19 cellular contexts compared by ENCODE assay signal in genomic region chr1:1074631-1075147, GRCh38. TPM values are rescaled to one million over a fixed set of nuclear protein-coding genes. Genes with fewer than 3 reads are reported as not detected.
DNase-seq lines count a peak whose midpoint lies in the region; ATAC-seq, FAIRE-seq and TF ChIP-seq lines count a peak whose summit lies in the region.
"Had no signal": no experiment of that assay in that cellular context is flagged by ENCODE, and none has a peak within 500 bp of the region (broad histone marks: within the 10 kb centered on the region; RNA-seq: fewer than 3 reads in every experiment).

No MANE protein-coding gene starts in this region.

- H4K20me1 ChIP-seq in K562 (replicated peaks; ENCODE audit: control insufficient read depth, insufficient read depth, low read length), result 0 out of 2 replicates have a peak, but pooled peaks cover 7% of the 10 kb centered on the region

- H3K79me2 ChIP-seq in K562 (ENCODE audit: control insufficient read depth, insufficient read depth, low read length), result no peaks in the 10 kb centered on the region

- H3K27me3 ChIP-seq in right cardiac atrium (ENCODE audit: control insufficient read depth, insufficient read depth) (no peaks in the 10 kb centered on the region), K562 (ENCODE audit: control insufficient read depth in 2 of 2, insufficient read depth in 2 of 2, low read length in 2 of 2) (peaks cover 2 to 14% of the 10 kb centered on the region in 2 experiments; a peak in 2 of 5 replicates), lower lobe of right lung (ENCODE audit: low read depth) (peaks cover 27% of the 10 kb centered on the region)

- no peak overlapping the region for H3K27ac ChIP-seq in right cardiac atrium (ENCODE audit: low read length)
- no peak overlapping the region for H3K27ac ChIP-seq in K562 (ENCODE audit: extremely low read depth, low read depth, low read length)
- no peak overlapping the region for H3K27ac ChIP-seq in lower lobe of right lung

- no peak overlapping the region for H3K4me2 ChIP-seq in K562 (ENCODE audit: insufficient read depth, low read length)

- TF ChIP-seq POLR2A in K562 (conservative IDR thresholded peaks at IDR 0.05), result no peak

- 78% methylated on average over 14 of the region's 14 CpGs for WGBS in right cardiac atrium
- WGBS in K562 (ENCODE audit: insufficient coverage, low coverage, missing lambda C conversion rate), result 41% methylated on average over 14 of the region's 14 CpGs

- no peak for TF ChIP-seq CTCF in K562 (IDR thresholded peaks at IDR 0.05 in 2 of 3, conservative IDR thresholded peaks at IDR 0.05 in 1 of 3; ENCODE audit: insufficient read depth in 2 of 3, low read depth in 1 of 3, low read length in 3 of 3)
- TF ChIP-seq CTCF in lower lobe of right lung (IDR thresholded peaks at IDR 0.05), result no peak

- H3K36me3 ChIP-seq in K562 (ENCODE audit: control insufficient read depth, insufficient read depth, low read length) (no peaks in the 10 kb centered on the region), lower lobe of right lung (no peaks in the 10 kb centered on the region)

- H2AFZ ChIP-seq in K562 (ENCODE audit: low read depth, low read length), result no peak overlapping the region

- no peaks in the 10 kb centered on the region for H3K4me1 ChIP-seq in right cardiac atrium (ENCODE audit: control insufficient read depth, insufficient read depth, low read length)
- H3K4me1 ChIP-seq in K562 (replicated peaks in 1 of 2; ENCODE audit: control insufficient read depth in 2 of 2, insufficient read depth in 2 of 2, low read length in 2 of 2), result peaks cover 13 to 68% of the 10 kb centered on the region in 2 experiments; a peak in 4 of 5 replicates
- peaks cover 5% of the 10 kb centered on the region for H3K4me1 ChIP-seq in lower lobe of right lung

- intact Hi-C loops in right cardiac atrium (cut with DNase I) (no loop called here), left ventricle myocardium superior (cut with micrococcal nuclease) (no loop called here), K562 (cut with micrococcal nuclease) (no loop called here), lower lobe of right lung (cut with DNase I) (no loop called here)

- POLR2A ChIA-PET in K562 (lab: Yijun Ruan, JAX), result interaction anchor here (0.6 to 0.9 kb wide), 3 partner anchors 9 to 17 kb away, joined by 3 read pairs; no protein-coding TSS in a partner anchor

- ATAC-seq in right cardiac atrium (no peak), left ventricle myocardium superior (no peak), K562 (no peak), lower lobe of right lung (no peak), HG03439 (IDR thresholded peaks at IDR 0.05; ENCODE audit: unreplicated experiment) (no peak), GM21447 (IDR thresholded peaks at IDR 0.05; ENCODE audit: unreplicated experiment) (no peak)
- ATAC-seq: effector memory CD8-positive, alpha-beta T cell had no signal

- DNase-seq in right cardiac atrium (peak; percentile 10 to 51 (median 17)), left ventricle myocardium superior (no peak), K562 (ENCODE audit: extremely low read depth in 1 of 4, low spot score in 3 of 4) (peak in 1 of 4 experiments; percentile 9), lower lobe of right lung (peak; percentile 45), NCI-H2029 (lab: John Stamatoyannopoulos, UW) (no peak)
- DNase-seq: activated CD4-positive, alpha-beta T cell treated with anti-CD3 and anti-CD28 coated beads for 4 hours; DMS 273 treated with DMSO at 0.1 percent for 48 hours; effector memory CD8-positive, alpha-beta T cell; GF-D8; NCI-H226; SHP77 treated with DMSO at 0.1 percent for 48 hours; stimulated activated CD4-positive, alpha-beta T cell treated with anti-CD3 and anti-CD28 coated beads, Interleukin-15, amount 100 ng/mL, for 24 hours had no signal

- H3K9me1 ChIP-seq in K562 (ENCODE audit: control insufficient read depth, insufficient read depth, low read length), result no peaks in the 10 kb centered on the region

- no peak for TF ChIP-seq EP300 in K562 (IDR thresholded peaks at IDR 0.05; ENCODE audit: low read length)

- no peak for TF ChIP-seq RAD21 in K562 (CRISPR knock-in tag; conservative IDR thresholded peaks at IDR 0.05 in 1 of 2, IDR thresholded peaks at IDR 0.05 in 1 of 2)

- FAIRE-seq in K562 (lab: Jason Lieb, UNC), result peak; percentile 23
- FAIRE-seq: frontal cortex, H54 had no signal

- H3K4me3 ChIP-seq in right cardiac atrium (ENCODE audit: low read length), result no peak overlapping the region
- H3K4me3 ChIP-seq in K562, result no peak overlapping the region
- no peak overlapping the region for H3K4me3 ChIP-seq in lower lobe of right lung

- in situ Hi-C loops in K562 (cut with MboI), result no loop called here

- CTCF ChIA-PET in K562 (lab: Yijun Ruan, JAX; ENCODE audit: low intra/inter-chr PET ratio), result no interaction called here

- no TSS peak for BruUV-seq in K562 (replicated peaks; lab: Mats Ljungman, UMichigan)

- H3K9ac ChIP-seq in K562 (ENCODE audit: insufficient read depth in 1 of 2, low read depth in 2 of 2, low read length in 2 of 2), result peak overlapping the region in 1 of 2 experiments; percentile 3; a peak in 1 of 4 replicates

- H3K9me3 ChIP-seq in right cardiac atrium (ENCODE audit: control insufficient read depth, low read length) (no peaks in the 10 kb centered on the region), K562 (replicated peaks; ENCODE audit: control insufficient read depth, insufficient read depth, low read depth, low read length) (no peaks in the 10 kb centered on the region), lower lobe of right lung (no peaks in the 10 kb centered on the region)

RNA-seq across cellular contexts. Expression of gene RNF223, which starts 0.6 kb away (rescaled TPM):
- total RNA-seq in right cardiac atrium (not detected), left ventricle myocardium superior (not detected), K562 (2014; rRNA removed) (0.32 TPM in 1 of 2 replicates, not detected in the other), K562 (2014; rRNA removed; fragmentation: Illumina TruSeq; extraction: Trizol) (not detected in 2 replicates), K562 (2015; rRNA removed; fragmentation: Illumina TruSeq; extraction: Trizol) (not detected in 2 replicates), K562 (2021) (not detected in 2 replicates), lower lobe of right lung (0.65 TPM)
- polyA plus RNA-seq in right cardiac atrium (not detected), K562 (2011; rRNA removed) (0.04 TPM in 2 replicates), K562 (2014; fragmentation: Illumina TruSeq; extraction: Trizol) (not detected in 2 replicates), K562 (2014; fragmentation: Nextera tagmentation; extraction: Ambion mirVana) (not detected), K562 (2014; rRNA removed) (not detected in 2 replicates)
- total RNA-seq in K562 (2011; cell fraction: chromatin; rRNA removed; ENCODE audit: low replicate concordance), result 0.35 TPM in 1 of 2 replicates, not detected in the other
- total RNA-seq in K562 (2011; cell fraction: nucleolus; rRNA removed), result 0.17 TPM in 1 of 2 replicates, not detected in the other
- total RNA-seq in K562 (2011; cell fraction: nucleoplasm; rRNA removed), result not detected in 2 replicates
- 0.04 and 0.06 TPM in 2 replicates for polyA plus RNA-seq in K562 (2011; cell fraction: cytosol; rRNA removed)
- polyA plus RNA-seq in K562 (2011; cell fraction: nucleus; rRNA removed), result 0.06 and 0.07 TPM in 2 replicates
- 0.04 and 0.11 TPM in 2 replicates for polyA plus RNA-seq in K562 (2012)
- polyA minus RNA-seq in K562 (2011; rRNA and poly(A)+ RNA removed), result not detected in 2 replicates
- polyA minus RNA-seq in K562 (2011; cell fraction: cytosol; rRNA and poly(A)+ RNA removed), result not detected in 2 replicates
- 0.13 and 0.22 TPM in 2 replicates for polyA minus RNA-seq in K562 (2011; cell fraction: nucleus; rRNA and poly(A)+ RNA removed)
- total RNA-seq: frontal cortex, LHCN-M2, lung microvascular endothelial cell had no signal
- polyA plus RNA-seq: neural cell had no signal

RNA-seq across cellular contexts. Expression of gene C1orf159, which starts 41.2 kb away (rescaled TPM):
- total RNA-seq in right cardiac atrium (1 to 10 TPM; 4.9 to 5.6 (median 5.4) TPM), left ventricle myocardium superior (4.0 TPM), K562 (2014; rRNA removed) (34.0 and 50.2 TPM in 2 replicates), K562 (2014; rRNA removed; fragmentation: Illumina TruSeq; extraction: Trizol) (1.0 and 1.4 TPM in 2 replicates), K562 (2015; rRNA removed; fragmentation: Illumina TruSeq; extraction: Trizol) (10.6 and 12.2 TPM in 2 replicates), K562 (2021) (42.3 and 46.4 TPM in 2 replicates), lower lobe of right lung (11.7 TPM)
- polyA plus RNA-seq in right cardiac atrium (6.8 TPM), K562 (2011; rRNA removed) (13.2 and 23.8 TPM in 2 replicates), K562 (2014; fragmentation: Illumina TruSeq; extraction: Trizol) (6.3 and 17.8 TPM in 2 replicates), K562 (2014; fragmentation: Nextera tagmentation; extraction: Ambion mirVana) (under 1 TPM; 0.28 to 0.60 TPM), K562 (2014; rRNA removed) (52.8 and 54.9 TPM in 2 replicates)
- total RNA-seq in K562 (2011; cell fraction: chromatin; rRNA removed; ENCODE audit: low replicate concordance), result 35.9 and 114 TPM in 2 replicates
- 121 and 123 TPM in 2 replicates for total RNA-seq in K562 (2011; cell fraction: nucleolus; rRNA removed)
- 60.4 and 67.1 TPM in 2 replicates for total RNA-seq in K562 (2011; cell fraction: nucleoplasm; rRNA removed)
- polyA plus RNA-seq in K562 (2011; cell fraction: cytosol; rRNA removed), result 21.2 and 54.5 TPM in 2 replicates
- polyA plus RNA-seq in K562 (2011; cell fraction: nucleus; rRNA removed), result 125 and 192 TPM in 2 replicates
- polyA plus RNA-seq in K562 (2012), result 23.9 and 32.3 TPM in 2 replicates
- 3.2 and 3.9 TPM in 2 replicates for polyA minus RNA-seq in K562 (2011; rRNA and poly(A)+ RNA removed)
- 12.4 and 13.6 TPM in 2 replicates for polyA minus RNA-seq in K562 (2011; cell fraction: cytosol; rRNA and poly(A)+ RNA removed)
- 34.3 and 38.5 TPM in 2 replicates for polyA minus RNA-seq in K562 (2011; cell fraction: nucleus; rRNA and poly(A)+ RNA removed)

RNA-seq across cellular contexts. Expression of gene AGRN, which starts 54.8 kb away (rescaled TPM):
- total RNA-seq in right cardiac atrium (10 to 100 TPM; 17.1 to 26.4 (median 21.4) TPM), left ventricle myocardium superior (18.5 TPM), K562 (2014; rRNA removed) (29.5 and 37.2 TPM in 2 replicates), K562 (2014; rRNA removed; fragmentation: Illumina TruSeq; extraction: Trizol) (4.5 and 4.9 TPM in 2 replicates), K562 (2015; rRNA removed; fragmentation: Illumina TruSeq; extraction: Trizol) (12.0 and 13.2 TPM in 2 replicates), K562 (2021) (89.7 and 111 TPM in 2 replicates), lower lobe of right lung (114 TPM)
- polyA plus RNA-seq in right cardiac atrium (12.0 TPM), K562 (2011; rRNA removed) (18.1 and 39.0 TPM in 2 replicates), K562 (2014; fragmentation: Illumina TruSeq; extraction: Trizol) (19.2 and 34.8 TPM in 2 replicates), K562 (2014; fragmentation: Nextera tagmentation; extraction: Ambion mirVana) (under 1 TPM; 0.04 to 0.06 TPM), K562 (2014; rRNA removed) (49.3 and 67.7 TPM in 2 replicates)
- total RNA-seq in K562 (2011; cell fraction: chromatin; rRNA removed; ENCODE audit: low replicate concordance), result 268 and 576 TPM in 2 replicates
- 387 and 414 TPM in 2 replicates for total RNA-seq in K562 (2011; cell fraction: nucleolus; rRNA removed)
- total RNA-seq in K562 (2011; cell fraction: nucleoplasm; rRNA removed), result 326 and 377 TPM in 2 replicates
- 28.0 and 43.3 TPM in 2 replicates for polyA plus RNA-seq in K562 (2011; cell fraction: cytosol; rRNA removed)
- polyA plus RNA-seq in K562 (2011; cell fraction: nucleus; rRNA removed), result 483 and 499 TPM in 2 replicates
- polyA plus RNA-seq in K562 (2012), result 66.2 and 73.2 TPM in 2 replicates
- polyA minus RNA-seq in K562 (2011; rRNA and poly(A)+ RNA removed), result 12.6 and 21.4 TPM in 2 replicates
- 33.4 and 47.6 TPM in 2 replicates for polyA minus RNA-seq in K562 (2011; cell fraction: cytosol; rRNA and poly(A)+ RNA removed)
- 68.5 and 80.0 TPM in 2 replicates for polyA minus RNA-seq in K562 (2011; cell fraction: nucleus; rRNA and poly(A)+ RNA removed)

Comparison
In these comparisons a context has a peak if more than half of its experiments do, and no peak if none do; other contexts are left out.
1. DNase-seq: peak in right cardiac atrium (3 of 3) and lower lobe of right lung (single experiment); none in left ventricle myocardium superior (single experiment) and NCI-H2029 (single experiment).